ENCODE assay signal across 1 cellular context in the genomic region with DNA sequence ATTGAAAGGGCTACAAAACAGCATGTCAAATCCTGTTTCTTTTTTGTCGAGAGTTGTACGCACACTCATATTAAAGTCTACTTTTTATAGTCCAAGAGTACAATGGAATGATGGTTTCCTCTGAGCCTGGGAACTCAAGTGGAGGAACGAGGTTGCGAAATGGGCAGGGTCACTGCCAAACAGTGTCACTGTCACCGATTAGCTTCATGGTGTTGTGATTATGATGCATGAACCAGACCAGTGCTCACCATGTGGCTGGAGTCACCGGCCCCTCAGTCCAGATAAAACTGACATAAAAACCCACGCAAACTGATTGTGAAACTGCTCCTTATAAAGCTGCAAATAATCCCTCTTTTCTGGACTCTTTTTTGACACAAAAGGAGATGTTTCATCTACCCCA.
TF ChIP-seq lines count a peak whose summit lies in the region.

No MANE protein-coding gene starts in this region.

TF ChIP-seq in H1, 55 proteins besides CTCF, POLR2A, EP300 and RAD21 (continued from another document):
- TF ChIP-seq CEBPB (IDR thresholded peaks at IDR 0.05; ENCODE audit: low read depth, low read length) = peak; percentile 46; the same call in 1 of the 2 replicates
TF ChIP-seq in H1: peak in this region for 1.
